Comparison of ENCODE assay signal across 8 cellular contexts in genomic region chr7:20220293-20220755, GRCh38. TPM values are rescaled to one million over a fixed set of nuclear protein-coding genes. Genes with fewer than 3 reads are reported as not detected.
DNase-seq lines count a peak whose midpoint lies in the region; ATAC-seq and TF ChIP-seq lines count a peak whose summit lies in the region.

No MANE protein-coding gene starts in this region.

- peak overlapping the region; percentile 61 for H3K27ac ChIP-seq in skeletal muscle tissue (ENCODE audit: low read depth, low read length)

- no peak overlapping the region for H3K4me3 ChIP-seq in adipocyte (ENCODE audit: low read length)
- H3K4me3 ChIP-seq in skeletal muscle tissue (ENCODE audit: low read length in 3 of 3): no peak overlapping the region

- ATAC-seq in GM19025 (IDR thresholded peaks at IDR 0.05; ENCODE audit: low read depth, unreplicated experiment) (peak; percentile 15), HG03095 (IDR thresholded peaks at IDR 0.05; ENCODE audit: unreplicated experiment) (peak; percentile 9)

- H3K36me3 ChIP-seq in adipocyte (ENCODE audit: control insufficient read depth, insufficient read depth, low read length, severe bottlenecking) (no peaks in the 10 kb centered on the region), skeletal muscle tissue (ENCODE audit: control insufficient read depth in 3 of 3, insufficient read depth in 3 of 3, low read length in 3 of 3) (no peaks in the 10 kb centered on the region)

- peaks cover 32% of the 10 kb centered on the region for H3K4me1 ChIP-seq in adipocyte (ENCODE audit: control insufficient read depth, insufficient read depth, low read length)
- no peaks in the 10 kb centered on the region for H3K4me1 ChIP-seq in skeletal muscle tissue (ENCODE audit: control insufficient read depth in 3 of 3, insufficient read depth in 3 of 3, low read length in 3 of 3)

- H3K27me3 ChIP-seq in adipocyte (replicated peaks; ENCODE audit: control insufficient read depth, insufficient read depth, low read length) (no peaks in the 10 kb centered on the region), skeletal muscle tissue (ENCODE audit: control insufficient read depth in 3 of 3, insufficient read depth in 3 of 3, low read length in 3 of 3) (no peaks in the 10 kb centered on the region)

- in situ Hi-C loops in GM13977 (cut with MboI; ENCODE audit: low pct_unique_long_range_greater_than_20kb, low sequenced_read_pairs, unreplicated experiment): no loop called here

- DNase-seq in adipocyte (ENCODE audit: low read depth) (no peak), GM13977 (ENCODE audit: low spot score) (no peak), COLO668 (lab: John Stamatoyannopoulos, UW; ENCODE audit: unreplicated experiment) (no peak)
- DNase-seq in stimulated activated CD4-positive, alpha-beta T cell treated with anti-CD3 and anti-CD28 coated beads, Interleukin-2, amount 100 ng/mL, for 48 hours: no peak
- no peak for DNase-seq in stimulated activated CD4-positive, alpha-beta T cell treated with anti-CD3 and anti-CD28 coated beads, Interleukin-12 subunit alpha, Interleukin-12 subunit beta, amount 100 ng/mL, for 4 hours

- H3K9me3 ChIP-seq in adipocyte (ENCODE audit: control insufficient read depth, low read length) (no peaks in the 10 kb centered on the region), skeletal muscle tissue (ENCODE audit: control insufficient read depth in 3 of 3, low read length in 3 of 3) (no peaks in the 10 kb centered on the region)

- H3K9ac ChIP-seq in adipocyte (ENCODE audit: low read length) (peak overlapping the region; percentile 59), skeletal muscle tissue (ENCODE audit: low read depth in 1 of 3, low read length in 3 of 3) (no peak overlapping the region)

- TF ChIP-seq CTCF in GM13977 (IDR thresholded peaks at IDR 0.05; ENCODE audit: extremely low read depth, insufficient read depth, missing control alignments): no peak

RNA-seq across cellular contexts. Expression of gene MACC1, which starts 3.1 kb away (rescaled TPM):
- not detected for total RNA-seq in skeletal muscle tissue
